9 cellular contexts compared by ENCODE assay signal in the genomic region with DNA sequence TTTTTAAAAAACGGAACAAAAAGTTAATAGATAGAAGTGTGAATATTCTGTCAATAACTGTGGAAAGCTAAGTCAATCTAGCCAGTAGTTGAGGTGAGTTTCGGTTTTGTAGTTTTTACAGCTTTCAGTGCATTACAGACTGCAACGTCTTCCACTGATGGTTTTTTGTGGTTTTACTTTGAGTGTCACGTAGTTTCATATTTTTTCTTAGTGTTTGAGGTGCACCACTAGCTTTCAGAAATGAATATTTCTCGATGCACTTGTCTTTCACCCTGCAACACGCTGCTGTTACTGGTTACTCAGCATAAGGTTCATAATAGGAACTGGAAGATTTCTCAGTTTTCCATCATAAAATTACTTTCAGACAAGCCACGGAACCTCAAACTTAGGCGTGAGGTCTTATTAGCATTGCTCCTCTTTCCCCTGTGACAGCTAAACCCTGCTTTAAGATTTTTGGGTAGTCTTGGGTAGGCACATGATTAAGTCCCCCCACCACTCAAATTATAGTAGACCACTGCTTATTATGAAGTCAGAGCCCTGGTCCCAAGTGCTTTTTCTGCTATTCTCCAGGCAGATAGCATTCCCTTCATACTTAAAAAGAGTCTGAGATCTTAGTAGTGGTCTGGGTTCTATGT.
DNase-seq lines count a peak whose midpoint lies in the region; ATAC-seq and TF ChIP-seq lines count a peak whose summit lies in the region.
"Had no signal": no experiment of that assay in that cellular context is flagged by ENCODE, and none has a peak within 500 bp of the region (broad histone marks: within the 10 kb centered on the region; RNA-seq: fewer than 3 reads in every experiment).

No MANE protein-coding gene starts in this region.

- TF ChIP-seq CTCF in nephron progenitor cell (IDR thresholded peaks at IDR 0.05) (no peak), body of pancreas (IDR thresholded peaks at IDR 0.05) (no peak)

- ATAC-seq in CD4-positive, CD25-positive, alpha-beta regulatory T cell (ENCODE audit: low read depth in 2 of 2) = peak; percentile 25 to 40
- ATAC-seq in GM18867 (IDR thresholded peaks at IDR 0.05; ENCODE audit: unreplicated experiment) (peak; percentile 93), HG02642 (IDR thresholded peaks at IDR 0.05; ENCODE audit: poor library complexity, unreplicated experiment) (peak; percentile 97), body of pancreas (no peak)

- no peaks in the 10 kb centered on the region for H3K27me3 ChIP-seq in CD4-positive, CD25-positive, alpha-beta regulatory T cell (ENCODE audit: control insufficient read depth, insufficient read depth, low read length)
- no peaks in the 10 kb centered on the region for H3K27me3 ChIP-seq in MG63
- H3K27me3 ChIP-seq in body of pancreas = no peaks in the 10 kb centered on the region

- no peaks in the 10 kb centered on the region for H3K9me3 ChIP-seq in CD4-positive, CD25-positive, alpha-beta regulatory T cell (ENCODE audit: control insufficient read depth in 2 of 2, low read length in 2 of 2)
- H3K9me3 ChIP-seq in MG63 = no peaks in the 10 kb centered on the region
- no peaks in the 10 kb centered on the region for H3K9me3 ChIP-seq in body of pancreas

- no peaks in the 10 kb centered on the region for H3K4me1 ChIP-seq in CD4-positive, CD25-positive, alpha-beta regulatory T cell (ENCODE audit: control insufficient read depth, insufficient read depth, low read length, poor library complexity, severe bottlenecking)
- no peaks in the 10 kb centered on the region for H3K4me1 ChIP-seq in body of pancreas

- WGBS in body of pancreas, 2 donors = 50 to 54% methylated on average over 8 of the region's 8 CpGs

- DNase-seq in CD4-positive, CD25-positive, alpha-beta regulatory T cell = peak in 2 of 3 donors; percentile 26 to 55
- DNase-seq in MG63 = no peak
- DNase-seq in nephron progenitor cell = no peak
- no peak for DNase-seq in AG08395 (ENCODE audit: low spot score)
- DNase-seq in inferior parietal cortex (ENCODE audit: extremely low spot score) = no peak
- DNase-seq in body of pancreas = no peak
- DNase-seq: NCI-H82 had no signal

- no peak overlapping the region for H3K27ac ChIP-seq in CD4-positive, CD25-positive, alpha-beta regulatory T cell (ENCODE audit: insufficient read depth, low read length, poor library complexity, severe bottlenecking)
- H3K27ac ChIP-seq in body of pancreas = no peak overlapping the region

- no peak for TF ChIP-seq POLR2A in body of pancreas (IDR thresholded peaks at IDR 0.05)

- peaks cover 0 to 4% (median 0%) of the 10 kb centered on the region in 7 donors for H3K9me3 Mint-ChIP-seq in CD4-positive, CD25-positive, alpha-beta regulatory T cell
- no peaks in the 10 kb centered on the region for H3K9me3 Mint-ChIP-seq in nephron progenitor cell

- H3K27ac Mint-ChIP-seq in CD4-positive, CD25-positive, alpha-beta regulatory T cell = peak overlapping the region in 1 of 3 donors; percentile 28
- H3K27ac Mint-ChIP-seq in nephron progenitor cell = no peak overlapping the region

- H3K4me3 ChIP-seq in CD4-positive, CD25-positive, alpha-beta regulatory T cell (ENCODE audit: low read depth, low read length) = peak overlapping the region; percentile 61
- H3K4me3 ChIP-seq in MG63 = peak overlapping the region; percentile 22
- H3K4me3 ChIP-seq in body of pancreas = no peak overlapping the region

- intact Hi-C loops in body of pancreas (cut with DNase I) = no loop called here

- no peaks in the 10 kb centered on the region for H3K27me3 Mint-ChIP-seq in CD4-positive, CD25-positive, alpha-beta regulatory T cell
- H3K27me3 Mint-ChIP-seq in nephron progenitor cell (ENCODE audit: low read depth, poor library complexity) = no peaks in the 10 kb centered on the region

- H3K4me1 Mint-ChIP-seq in CD4-positive, CD25-positive, alpha-beta regulatory T cell = peaks cover 0 to 15% (median 9%) of the 10 kb centered on the region in 4 donors
- H3K4me1 Mint-ChIP-seq in nephron progenitor cell = no peaks in the 10 kb centered on the region

- no peaks in the 10 kb centered on the region for H3K36me3 ChIP-seq in CD4-positive, CD25-positive, alpha-beta regulatory T cell (ENCODE audit: control insufficient read depth, insufficient read depth, low read length)
- H3K36me3 ChIP-seq in MG63 = no peaks in the 10 kb centered on the region
- H3K36me3 ChIP-seq in body of pancreas (replicated peaks in 1 of 2; ENCODE audit: insufficient read depth in 1 of 2, low read depth in 2 of 2) = no peaks in the 10 kb centered on the region

- no peaks in the 10 kb centered on the region for H3K36me3 Mint-ChIP-seq in CD4-positive, CD25-positive, alpha-beta regulatory T cell
- no peaks in the 10 kb centered on the region for H3K36me3 Mint-ChIP-seq in nephron progenitor cell (ENCODE audit: low read depth)

- peak overlapping the region; percentile 32 to 59 (median 52) for H3K4me3 Mint-ChIP-seq in CD4-positive, CD25-positive, alpha-beta regulatory T cell
- H3K4me3 Mint-ChIP-seq in nephron progenitor cell = no peak overlapping the region

Comparison
In these comparisons a context has a peak if more than half of its experiments do, and no peak if none do; other contexts are left out.
1. DNase-seq: peak in CD4-positive, CD25-positive, alpha-beta regulatory T cell (2 of 3); none in MG63 (single experiment), nephron progenitor cell (single experiment), AG08395 (single experiment), inferior parietal cortex (single experiment) and body of pancreas (0 of 4).
2. H3K4me3 ChIP-seq: peak in CD4-positive, CD25-positive, alpha-beta regulatory T cell (single experiment) and MG63 (single experiment); none in body of pancreas (0 of 2).